ENCODE assay signal across 11 cellular contexts in the genomic region with DNA sequence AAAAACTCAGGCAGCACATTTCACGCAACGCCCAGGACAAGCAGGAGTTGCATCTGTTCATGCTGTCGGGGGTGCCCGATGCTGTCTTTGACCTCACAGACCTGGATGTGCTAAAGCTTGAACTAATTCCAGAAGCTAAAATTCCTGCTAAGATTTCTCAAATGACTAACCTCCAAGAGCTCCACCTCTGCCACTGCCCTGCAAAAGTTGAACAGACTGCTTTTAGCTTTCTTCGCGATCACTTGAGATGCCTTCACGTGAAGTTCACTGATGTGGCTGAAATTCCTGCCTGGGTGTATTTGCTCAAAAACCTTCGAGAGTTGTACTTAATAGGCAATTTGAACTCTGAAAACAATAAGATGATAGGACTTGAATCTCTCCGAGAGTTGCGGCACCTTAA.
DNase-seq lines count a peak whose midpoint lies in the region; ATAC-seq and TF ChIP-seq lines count a peak whose summit lies in the region.
"Had no signal": no experiment of that assay in that cellular context is flagged by ENCODE, and none has a peak within 500 bp of the region (broad histone marks: within the 10 kb centered on the region; RNA-seq: fewer than 3 reads in every experiment).

No MANE protein-coding gene starts in this region.

- H3K27me3 ChIP-seq in layer of hippocampus (ENCODE audit: control insufficient read depth, insufficient read depth, low read length): no peaks in the 10 kb centered on the region
- H3K27me3 ChIP-seq: BE2C had no signal

- DNase-seq in WTC11 (ENCODE audit: low spot score): no peak
- DNase-seq in substantia nigra (lab: John Stamatoyannopoulos, UW): no peak
- DNase-seq in activated effector memory CD4-positive, alpha-beta T cell treated with Interleukin-2 at 50 U/mL for 16 hours: no peak
- no peak for DNase-seq in mesenteric fat pad (ENCODE audit: low spot score)
- no peak for DNase-seq in NCI-H526 treated with DMSO at 0.1 percent for 48 hours (lab: John Stamatoyannopoulos, UW)
- DNase-seq: ACHN; BE2C; Caco-2; CD4-positive, CD25-positive, alpha-beta regulatory T cell had no signal

- ATAC-seq in WTC11: no peak
- no peak for ATAC-seq in GM21528 (IDR thresholded peaks at IDR 0.05; ENCODE audit: low FRiP score, unreplicated experiment)

- TF ChIP-seq CTCF in WTC11 (IDR thresholded peaks at IDR 0.05): no peak

- peaks cover 11% of the 10 kb centered on the region for H3K9me3 Mint-ChIP-seq in WTC11

- H3K4me3 Mint-ChIP-seq in WTC11: no peak overlapping the region
- H3K4me3 Mint-ChIP-seq: CD4-positive, CD25-positive, alpha-beta regulatory T cell had no signal

- peak overlapping the region; percentile 38; the same call in 1 of the 2 replicates for H3K27ac Mint-ChIP-seq in WTC11
- H3K27ac Mint-ChIP-seq: CD4-positive, CD25-positive, alpha-beta regulatory T cell had no signal

- H3K27ac ChIP-seq in layer of hippocampus (ENCODE audit: low read depth, low read length) (peak overlapping the region; percentile 40), substantia nigra (ENCODE audit: low read depth, low read length, poor library complexity, severe bottlenecking) (peak overlapping the region; percentile 37)

- CTCF ChIA-PET in WTC11 (lab: Charles Lee): interaction anchor here (0.9 kb wide), 2 partner anchors 23 to 91 kb away, joined by 3 read pairs; no protein-coding TSS in a partner anchor

- POLR2A ChIA-PET in WTC11 (lab: Charles Lee): no interaction called here

- H3K4me1 Mint-ChIP-seq in WTC11: peaks cover 74% of the 10 kb centered on the region

- no peaks in the 10 kb centered on the region for H3K27me3 Mint-ChIP-seq in WTC11 (ENCODE audit: low read depth)
- H3K27me3 Mint-ChIP-seq: CD4-positive, CD25-positive, alpha-beta regulatory T cell had no signal

- peaks cover 39% of the 10 kb centered on the region for H3K36me3 Mint-ChIP-seq in WTC11

TF ChIP-seq in WTC11, 78 proteins besides CTCF, POLR2A, EP300 and RAD21:
- TF ChIP-seq SOX15 (CRISPR knock-in tag; IDR thresholded peaks at IDR 0.05): no peak
- TF ChIP-seq, protein P1, sequence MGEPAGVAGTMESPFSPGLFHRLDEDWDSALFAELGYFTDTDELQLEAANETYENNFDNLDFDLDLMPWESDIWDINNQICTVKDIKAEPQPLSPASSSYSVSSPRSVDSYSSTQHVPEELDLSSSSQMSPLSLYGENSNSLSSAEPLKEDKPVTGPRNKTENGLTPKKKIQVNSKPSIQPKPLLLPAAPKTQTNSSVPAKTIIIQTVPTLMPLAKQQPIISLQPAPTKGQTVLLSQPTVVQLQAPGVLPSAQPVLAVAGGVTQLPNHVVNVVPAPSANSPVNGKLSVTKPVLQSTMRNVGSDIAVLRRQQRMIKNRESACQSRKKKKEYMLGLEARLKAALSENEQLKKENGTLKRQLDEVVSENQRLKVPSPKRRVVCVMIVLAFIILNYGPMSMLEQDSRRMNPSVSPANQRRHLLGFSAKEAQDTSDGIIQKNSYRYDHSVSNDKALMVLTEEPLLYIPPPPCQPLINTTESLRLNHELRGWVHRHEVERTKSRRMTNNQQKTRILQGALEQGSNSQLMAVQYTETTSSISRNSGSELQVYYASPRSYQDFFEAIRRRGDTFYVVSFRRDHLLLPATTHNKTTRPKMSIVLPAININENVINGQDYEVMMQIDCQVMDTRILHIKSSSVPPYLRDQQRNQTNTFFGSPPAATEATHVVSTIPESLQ (CRISPR knock-in tag; IDR thresholded peaks at IDR 0.05): no peak
